ENCODE assay signal across 1 cellular context in the genomic region with DNA sequence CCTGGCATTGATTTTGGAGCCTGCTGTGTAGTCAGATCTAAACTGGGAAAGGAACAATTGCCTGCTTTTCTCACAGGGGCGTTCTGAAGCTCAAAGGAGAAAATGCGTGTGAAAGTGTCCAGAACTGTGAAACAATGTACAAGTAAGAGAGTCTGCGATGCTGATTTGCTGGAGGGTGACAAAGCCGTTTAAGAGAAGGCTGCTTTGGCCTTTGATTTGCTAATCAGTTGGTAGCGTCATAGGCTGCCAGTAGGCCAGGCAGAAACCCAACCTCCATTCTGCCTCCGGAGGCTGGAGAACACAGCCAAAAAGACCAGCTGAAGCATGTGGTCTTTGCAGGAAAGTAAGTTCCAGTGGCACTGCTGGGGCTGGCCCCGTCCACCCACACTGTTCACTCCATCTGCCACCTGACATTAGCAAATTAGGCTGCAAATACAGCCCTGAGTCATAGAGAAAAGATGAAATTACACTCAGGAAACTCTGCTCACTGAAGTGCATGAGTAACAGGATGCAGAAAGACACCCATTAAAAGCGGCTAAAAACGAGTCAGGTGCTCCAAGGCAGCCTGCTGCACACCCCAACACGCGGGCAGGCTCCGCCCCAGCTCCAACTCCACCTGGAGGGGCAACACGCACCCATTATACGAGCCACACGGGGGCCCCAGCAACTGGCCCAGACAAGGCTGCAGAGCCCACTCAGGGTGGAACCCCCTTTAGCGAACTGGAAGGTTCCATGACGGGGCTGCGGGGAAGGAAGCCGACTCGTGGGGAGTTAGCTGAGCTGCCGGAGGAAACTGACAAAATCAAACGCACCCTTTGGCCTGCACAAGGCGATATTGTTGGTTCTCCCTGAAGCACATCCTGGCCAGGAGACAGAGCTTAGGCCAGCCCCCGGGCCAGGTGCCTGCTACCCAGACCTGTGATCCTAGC.
TF ChIP-seq lines count a peak whose summit lies in the region.

No MANE protein-coding gene starts in this region.

TF ChIP-seq in GM12878, 131 proteins besides CTCF, POLR2A, EP300 and RAD21 (continues in another document):
- peak; percentile 63; the same call in 1 of the 2 replicates for TF ChIP-seq BACH1 (IDR thresholded peaks at IDR 0.05; ENCODE audit: borderline replicate concordance)
- no peak for TF ChIP-seq SUPT20H (IDR thresholded peaks at IDR 0.05; ENCODE audit: borderline replicate concordance, control insufficient read depth, low read depth, low read length)
- TF ChIP-seq, protein P1, sequence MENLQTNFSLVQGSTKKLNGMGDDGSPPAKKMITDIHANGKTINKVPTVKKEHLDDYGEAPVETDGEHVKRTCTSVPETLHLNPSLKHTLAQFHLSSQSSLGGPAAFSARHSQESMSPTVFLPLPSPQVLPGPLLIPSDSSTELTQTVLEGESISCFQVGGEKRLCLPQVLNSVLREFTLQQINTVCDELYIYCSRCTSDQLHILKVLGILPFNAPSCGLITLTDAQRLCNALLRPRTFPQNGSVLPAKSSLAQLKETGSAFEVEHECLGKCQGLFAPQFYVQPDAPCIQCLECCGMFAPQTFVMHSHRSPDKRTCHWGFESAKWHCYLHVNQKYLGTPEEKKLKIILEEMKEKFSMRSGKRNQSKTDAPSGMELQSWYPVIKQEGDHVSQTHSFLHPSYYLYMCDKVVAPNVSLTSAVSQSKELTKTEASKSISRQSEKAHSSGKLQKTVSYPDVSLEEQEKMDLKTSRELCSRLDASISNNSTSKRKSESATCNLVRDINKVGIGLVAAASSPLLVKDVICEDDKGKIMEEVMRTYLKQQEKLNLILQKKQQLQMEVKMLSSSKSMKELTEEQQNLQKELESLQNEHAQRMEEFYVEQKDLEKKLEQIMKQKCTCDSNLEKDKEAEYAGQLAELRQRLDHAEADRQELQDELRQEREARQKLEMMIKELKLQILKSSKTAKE (IDR thresholded peaks at IDR 0.05; ENCODE audit: low read depth, poor library complexity, severe bottlenecking): peak; percentile 91
- TF ChIP-seq, protein P2, sequence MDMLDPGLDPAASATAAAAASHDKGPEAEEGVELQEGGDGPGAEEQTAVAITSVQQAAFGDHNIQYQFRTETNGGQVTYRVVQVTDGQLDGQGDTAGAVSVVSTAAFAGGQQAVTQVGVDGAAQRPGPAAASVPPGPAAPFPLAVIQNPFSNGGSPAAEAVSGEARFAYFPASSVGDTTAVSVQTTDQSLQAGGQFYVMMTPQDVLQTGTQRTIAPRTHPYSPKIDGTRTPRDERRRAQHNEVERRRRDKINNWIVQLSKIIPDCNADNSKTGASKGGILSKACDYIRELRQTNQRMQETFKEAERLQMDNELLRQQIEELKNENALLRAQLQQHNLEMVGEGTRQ (IDR thresholded peaks at IDR 0.05; ENCODE audit: borderline replicate concordance, low read depth, low read length): peak; percentile 29
- peak; percentile 91 for TF ChIP-seq GATAD2B (conservative IDR thresholded peaks at IDR 0.05; ENCODE audit: low read depth)
- TF ChIP-seq, protein P3, sequence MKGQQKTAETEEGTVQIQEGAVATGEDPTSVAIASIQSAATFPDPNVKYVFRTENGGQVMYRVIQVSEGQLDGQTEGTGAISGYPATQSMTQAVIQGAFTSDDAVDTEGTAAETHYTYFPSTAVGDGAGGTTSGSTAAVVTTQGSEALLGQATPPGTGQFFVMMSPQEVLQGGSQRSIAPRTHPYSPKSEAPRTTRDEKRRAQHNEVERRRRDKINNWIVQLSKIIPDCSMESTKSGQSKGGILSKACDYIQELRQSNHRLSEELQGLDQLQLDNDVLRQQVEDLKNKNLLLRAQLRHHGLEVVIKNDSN (IDR thresholded peaks at IDR 0.05; ENCODE audit: borderline replicate concordance, extremely low read length, insufficient read depth, low read depth, low read length): peak; percentile 64
- no peak for TF ChIP-seq NRF1 (conservative IDR thresholded peaks at IDR 0.05; ENCODE audit: low read depth, low read length)
- TF ChIP-seq, protein P4, sequence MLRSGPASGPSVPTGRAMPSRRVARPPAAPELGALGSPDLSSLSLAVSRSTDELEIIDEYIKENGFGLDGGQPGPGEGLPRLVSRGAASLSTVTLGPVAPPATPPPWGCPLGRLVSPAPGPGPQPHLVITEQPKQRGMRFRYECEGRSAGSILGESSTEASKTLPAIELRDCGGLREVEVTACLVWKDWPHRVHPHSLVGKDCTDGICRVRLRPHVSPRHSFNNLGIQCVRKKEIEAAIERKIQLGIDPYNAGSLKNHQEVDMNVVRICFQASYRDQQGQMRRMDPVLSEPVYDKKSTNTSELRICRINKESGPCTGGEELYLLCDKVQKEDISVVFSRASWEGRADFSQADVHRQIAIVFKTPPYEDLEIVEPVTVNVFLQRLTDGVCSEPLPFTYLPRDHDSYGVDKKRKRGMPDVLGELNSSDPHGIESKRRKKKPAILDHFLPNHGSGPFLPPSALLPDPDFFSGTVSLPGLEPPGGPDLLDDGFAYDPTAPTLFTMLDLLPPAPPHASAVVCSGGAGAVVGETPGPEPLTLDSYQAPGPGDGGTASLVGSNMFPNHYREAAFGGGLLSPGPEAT (IDR thresholded peaks at IDR 0.05; ENCODE audit: low read depth): peak; percentile 92; the same call in 1 of the 2 replicates
- no peak for TF ChIP-seq SREBF2 (IDR thresholded peaks at IDR 0.05; ENCODE audit: low read length)
- TF ChIP-seq, protein P5, sequence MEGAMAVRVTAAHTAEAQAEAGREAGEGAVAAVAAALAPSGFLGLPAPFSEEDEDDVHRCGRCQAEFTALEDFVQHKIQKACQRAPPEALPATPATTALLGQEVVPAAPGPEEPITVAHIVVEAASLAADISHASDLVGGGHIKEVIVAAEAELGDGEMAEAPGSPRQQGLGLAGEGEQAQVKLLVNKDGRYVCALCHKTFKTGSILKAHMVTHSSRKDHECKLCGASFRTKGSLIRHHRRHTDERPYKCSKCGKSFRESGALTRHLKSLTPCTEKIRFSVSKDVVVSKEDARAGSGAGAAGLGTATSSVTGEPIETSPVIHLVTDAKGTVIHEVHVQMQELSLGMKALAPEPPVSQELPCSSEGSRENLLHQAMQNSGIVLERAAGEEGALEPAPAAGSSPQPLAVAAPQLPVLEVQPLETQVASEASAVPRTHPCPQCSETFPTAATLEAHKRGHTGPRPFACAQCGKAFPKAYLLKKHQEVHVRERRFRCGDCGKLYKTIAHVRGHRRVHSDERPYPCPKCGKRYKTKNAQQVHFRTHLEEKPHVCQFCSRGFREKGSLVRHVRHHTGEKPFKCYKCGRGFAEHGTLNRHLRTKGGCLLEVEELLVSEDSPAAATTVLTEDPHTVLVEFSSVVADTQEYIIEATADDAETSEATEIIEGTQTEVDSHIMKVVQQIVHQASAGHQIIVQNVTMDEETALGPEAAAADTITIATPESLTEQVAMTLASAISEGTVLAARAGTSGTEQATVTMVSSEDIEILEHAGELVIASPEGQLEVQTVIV (IDR thresholded peaks at IDR 0.05; ENCODE audit: borderline replicate concordance, partially characterized antibody): no peak
- peak; percentile 74 for TF ChIP-seq CBFB (IDR thresholded peaks at IDR 0.05; ENCODE audit: low read depth)
- TF ChIP-seq RAD51 (IDR thresholded peaks at IDR 0.05): peak; percentile 92
- TF ChIP-seq, protein P6, sequence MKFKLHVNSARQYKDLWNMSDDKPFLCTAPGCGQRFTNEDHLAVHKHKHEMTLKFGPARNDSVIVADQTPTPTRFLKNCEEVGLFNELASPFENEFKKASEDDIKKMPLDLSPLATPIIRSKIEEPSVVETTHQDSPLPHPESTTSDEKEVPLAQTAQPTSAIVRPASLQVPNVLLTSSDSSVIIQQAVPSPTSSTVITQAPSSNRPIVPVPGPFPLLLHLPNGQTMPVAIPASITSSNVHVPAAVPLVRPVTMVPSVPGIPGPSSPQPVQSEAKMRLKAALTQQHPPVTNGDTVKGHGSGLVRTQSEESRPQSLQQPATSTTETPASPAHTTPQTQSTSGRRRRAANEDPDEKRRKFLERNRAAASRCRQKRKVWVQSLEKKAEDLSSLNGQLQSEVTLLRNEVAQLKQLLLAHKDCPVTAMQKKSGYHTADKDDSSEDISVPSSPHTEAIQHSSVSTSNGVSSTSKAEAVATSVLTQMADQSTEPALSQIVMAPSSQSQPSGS (IDR thresholded peaks at IDR 0.05; ENCODE audit: low read length): peak; percentile 95
- TF ChIP-seq NFXL1 (IDR thresholded peaks at IDR 0.05; ENCODE audit: borderline replicate concordance): no peak
- TF ChIP-seq TCF3 (IDR thresholded peaks at IDR 0.05; ENCODE audit: borderline replicate concordance, insufficient read depth, low read depth, low read length): peak; percentile 75
- 0 out of 2 replicates have a peak, but pooled peaks have one; percentile 25 for TF ChIP-seq ZNF384 (IDR thresholded peaks at IDR 0.05; ENCODE audit: borderline replicate concordance, low read depth, low read length)
- peak; percentile 87 for TF ChIP-seq DPF2 (IDR thresholded peaks at IDR 0.05)
- no peak for TF ChIP-seq ZSCAN29 (IDR thresholded peaks at IDR 0.05)
- TF ChIP-seq RUNX3 (IDR thresholded peaks at IDR 0.05; ENCODE audit: low read length): peak; percentile 93
- TF ChIP-seq, protein P7, sequence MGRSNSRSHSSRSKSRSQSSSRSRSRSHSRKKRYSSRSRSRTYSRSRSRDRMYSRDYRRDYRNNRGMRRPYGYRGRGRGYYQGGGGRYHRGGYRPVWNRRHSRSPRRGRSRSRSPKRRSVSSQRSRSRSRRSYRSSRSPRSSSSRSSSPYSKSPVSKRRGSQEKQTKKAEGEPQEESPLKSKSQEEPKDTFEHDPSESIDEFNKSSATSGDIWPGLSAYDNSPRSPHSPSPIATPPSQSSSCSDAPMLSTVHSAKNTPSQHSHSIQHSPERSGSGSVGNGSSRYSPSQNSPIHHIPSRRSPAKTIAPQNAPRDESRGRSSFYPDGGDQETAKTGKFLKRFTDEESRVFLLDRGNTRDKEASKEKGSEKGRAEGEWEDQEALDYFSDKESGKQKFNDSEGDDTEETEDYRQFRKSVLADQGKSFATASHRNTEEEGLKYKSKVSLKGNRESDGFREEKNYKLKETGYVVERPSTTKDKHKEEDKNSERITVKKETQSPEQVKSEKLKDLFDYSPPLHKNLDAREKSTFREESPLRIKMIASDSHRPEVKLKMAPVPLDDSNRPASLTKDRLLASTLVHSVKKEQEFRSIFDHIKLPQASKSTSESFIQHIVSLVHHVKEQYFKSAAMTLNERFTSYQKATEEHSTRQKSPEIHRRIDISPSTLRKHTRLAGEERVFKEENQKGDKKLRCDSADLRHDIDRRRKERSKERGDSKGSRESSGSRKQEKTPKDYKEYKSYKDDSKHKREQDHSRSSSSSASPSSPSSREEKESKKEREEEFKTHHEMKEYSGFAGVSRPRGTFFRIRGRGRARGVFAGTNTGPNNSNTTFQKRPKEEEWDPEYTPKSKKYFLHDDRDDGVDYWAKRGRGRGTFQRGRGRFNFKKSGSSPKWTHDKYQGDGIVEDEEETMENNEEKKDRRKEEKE (IDR thresholded peaks at IDR 0.05): no peak
- peak; percentile 87 for TF ChIP-seq CREB1 (IDR thresholded peaks at IDR 0.05; ENCODE audit: low read depth)
- TF ChIP-seq BHLHE40 (IDR thresholded peaks at IDR 0.05; ENCODE audit: borderline replicate concordance in 1 of 2, low read depth in 2 of 2, low read length in 1 of 2): peak; percentile 82 to 92
- TF ChIP-seq NR2F1 (conservative IDR thresholded peaks at IDR 0.05): peak; percentile 47
- TF ChIP-seq ESRRA (IDR thresholded peaks at IDR 0.05; ENCODE audit: low read length): peak; percentile 38; the same call in 1 of the 2 replicates
- peak; percentile 69 for TF ChIP-seq CREM (IDR thresholded peaks at IDR 0.05; ENCODE audit: low read depth)
- TF ChIP-seq SMC3 (IDR thresholded peaks at IDR 0.05; ENCODE audit: borderline replicate concordance, low read length): peak; percentile 70
- TF ChIP-seq SREBF1 (IDR thresholded peaks at IDR 0.05; ENCODE audit: low read length): peak; percentile 60; the same call in 1 of the 2 replicates
- TF ChIP-seq, protein P8, sequence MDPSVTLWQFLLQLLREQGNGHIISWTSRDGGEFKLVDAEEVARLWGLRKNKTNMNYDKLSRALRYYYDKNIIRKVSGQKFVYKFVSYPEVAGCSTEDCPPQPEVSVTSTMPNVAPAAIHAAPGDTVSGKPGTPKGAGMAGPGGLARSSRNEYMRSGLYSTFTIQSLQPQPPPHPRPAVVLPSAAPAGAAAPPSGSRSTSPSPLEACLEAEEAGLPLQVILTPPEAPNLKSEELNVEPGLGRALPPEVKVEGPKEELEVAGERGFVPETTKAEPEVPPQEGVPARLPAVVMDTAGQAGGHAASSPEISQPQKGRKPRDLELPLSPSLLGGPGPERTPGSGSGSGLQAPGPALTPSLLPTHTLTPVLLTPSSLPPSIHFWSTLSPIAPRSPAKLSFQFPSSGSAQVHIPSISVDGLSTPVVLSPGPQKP (IDR thresholded peaks at IDR 0.05; ENCODE audit: low read depth, low read length): 0 out of 2 replicates have a peak, but pooled peaks have one; percentile 51
- TF ChIP-seq CBX5 (IDR thresholded peaks at IDR 0.05; ENCODE audit: low read depth): peak; percentile 91; the same call in 1 of the 2 replicates
- 0 out of 2 replicates have a peak, but pooled peaks have one; percentile 28 for TF ChIP-seq LARP7 (IDR thresholded peaks at IDR 0.05)
- peak; percentile 83 to 94 for TF ChIP-seq IKZF2 (IDR thresholded peaks at IDR 0.05)
- TF ChIP-seq SIN3A (IDR thresholded peaks at IDR 0.05; ENCODE audit: low read depth, low read length): no peak; the same call in 1 of the 2 replicates
- peak in 1 of 2 experiments; percentile 81; a peak in 2 of 4 replicates for TF ChIP-seq ETV6 (conservative IDR thresholded peaks at IDR 0.05 in 1 of 2, IDR thresholded peaks at IDR 0.05 in 1 of 2; ENCODE audit: borderline replicate concordance in 1 of 2, low read depth in 1 of 2)
- TF ChIP-seq SIX5 (IDR thresholded peaks at IDR 0.05; ENCODE audit: low read depth, low read length, severe bottlenecking): peak; percentile 15
- TF ChIP-seq HDGF (IDR thresholded peaks at IDR 0.05): peak; percentile 67; the same call in 1 of the 2 replicates
- 0 out of 4 replicates have a peak, but pooled peaks of 1 of the 2 experiments have one; percentile 7 for TF ChIP-seq SRF (IDR thresholded peaks at IDR 0.05; ENCODE audit: low read depth in 2 of 2, low read length in 2 of 2)
- TF ChIP-seq, protein P9, sequence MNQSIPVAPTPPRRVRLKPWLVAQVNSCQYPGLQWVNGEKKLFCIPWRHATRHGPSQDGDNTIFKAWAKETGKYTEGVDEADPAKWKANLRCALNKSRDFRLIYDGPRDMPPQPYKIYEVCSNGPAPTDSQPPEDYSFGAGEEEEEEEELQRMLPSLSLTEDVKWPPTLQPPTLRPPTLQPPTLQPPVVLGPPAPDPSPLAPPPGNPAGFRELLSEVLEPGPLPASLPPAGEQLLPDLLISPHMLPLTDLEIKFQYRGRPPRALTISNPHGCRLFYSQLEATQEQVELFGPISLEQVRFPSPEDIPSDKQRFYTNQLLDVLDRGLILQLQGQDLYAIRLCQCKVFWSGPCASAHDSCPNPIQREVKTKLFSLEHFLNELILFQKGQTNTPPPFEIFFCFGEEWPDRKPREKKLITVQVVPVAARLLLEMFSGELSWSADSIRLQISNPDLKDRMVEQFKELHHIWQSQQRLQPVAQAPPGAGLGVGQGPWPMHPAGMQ (IDR thresholded peaks at IDR 0.05; ENCODE audit: borderline replicate concordance): no peak
- TF ChIP-seq, protein P10, sequence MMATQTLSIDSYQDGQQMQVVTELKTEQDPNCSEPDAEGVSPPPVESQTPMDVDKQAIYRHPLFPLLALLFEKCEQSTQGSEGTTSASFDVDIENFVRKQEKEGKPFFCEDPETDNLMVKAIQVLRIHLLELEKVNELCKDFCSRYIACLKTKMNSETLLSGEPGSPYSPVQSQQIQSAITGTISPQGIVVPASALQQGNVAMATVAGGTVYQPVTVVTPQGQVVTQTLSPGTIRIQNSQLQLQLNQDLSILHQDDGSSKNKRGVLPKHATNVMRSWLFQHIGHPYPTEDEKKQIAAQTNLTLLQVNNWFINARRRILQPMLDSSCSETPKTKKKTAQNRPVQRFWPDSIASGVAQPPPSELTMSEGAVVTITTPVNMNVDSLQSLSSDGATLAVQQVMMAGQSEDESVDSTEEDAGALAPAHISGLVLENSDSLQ (IDR thresholded peaks at IDR 0.05): peak; percentile 70
- peak; percentile 85; the same call in 1 of the 2 replicates for TF ChIP-seq TCF12 (IDR thresholded peaks at IDR 0.05; ENCODE audit: low read depth, low read length)
- TF ChIP-seq ATF7 (IDR thresholded peaks at IDR 0.05; ENCODE audit: low read depth): peak; percentile 92
- peak; percentile 97 for TF ChIP-seq NBN (IDR thresholded peaks at IDR 0.05)
- no peak for TF ChIP-seq ZNF622 (IDR thresholded peaks at IDR 0.05)
